Comparison of ENCODE assay signal across 13 cellular contexts in genomic region chr12:96425973-96426372, GRCh38. TPM values are rescaled to one million over a fixed set of nuclear protein-coding genes. Genes with fewer than 3 reads are reported as not detected.
DNase-seq lines count a peak whose midpoint lies in the region; ATAC-seq and TF ChIP-seq lines count a peak whose summit lies in the region.
"Had no signal": no experiment of that assay in that cellular context is flagged by ENCODE, and none has a peak within 500 bp of the region (broad histone marks: within the 10 kb centered on the region; RNA-seq: fewer than 3 reads in every experiment).

No MANE protein-coding gene starts in this region.

- H3K9me3 Mint-ChIP-seq in activated naive CD8-positive, alpha-beta T cell treated with anti-CD3 and anti-CD28 coated beads, Interleukin-2, amount 10 ng/mL, durations not matched to agents 7 days and 5 days, result no peaks in the 10 kb centered on the region

- TF ChIP-seq POLR2A in right lobe of liver (IDR thresholded peaks at IDR 0.05), result no peak

- H3K27me3 Mint-ChIP-seq in activated naive CD8-positive, alpha-beta T cell treated with anti-CD3 and anti-CD28 coated beads, Interleukin-2, amount 10 ng/mL, durations not matched to agents 7 days and 5 days, result no peaks in the 10 kb centered on the region

- no peaks in the 10 kb centered on the region for H3K9me3 ChIP-seq in right lobe of liver
- H3K9me3 ChIP-seq: thyroid gland had no signal

- H3K4me1 ChIP-seq in right lobe of liver, result no peaks in the 10 kb centered on the region
- H3K4me1 ChIP-seq: thyroid gland had no signal

- TF ChIP-seq CTCF in right lobe of liver (IDR thresholded peaks at IDR 0.05), result no peak

- no peak overlapping the region for H3K27ac ChIP-seq in right lobe of liver
- H3K27ac ChIP-seq: thyroid gland had no signal

- 67% methylated on average over 2 of the region's 3 CpGs for WGBS in right lobe of liver (ENCODE audit: insufficient coverage, low coverage, low lambda C conversion rate, missing lambda C conversion rate)

- H3K4me3 ChIP-seq in right lobe of liver, result no peak overlapping the region
- H3K4me3 ChIP-seq: thyroid gland had no signal

- no peaks in the 10 kb centered on the region for H3K36me3 ChIP-seq in right lobe of liver
- H3K36me3 ChIP-seq: thyroid gland had no signal

- H3K36me3 Mint-ChIP-seq in activated naive CD8-positive, alpha-beta T cell treated with anti-CD3 and anti-CD28 coated beads, Interleukin-2, amount 10 ng/mL, durations not matched to agents 7 days and 5 days, result no peaks in the 10 kb centered on the region

- POLR2A ChIA-PET in activated naive CD8-positive, alpha-beta T cell treated with anti-CD3 and anti-CD28 coated beads, Interleukin-2, amount 10 ng/mL, durations not matched to agents 7 days and 5 days (lab: Charles Lee), result interaction anchor here (0.9 to 1.3 kb wide), 2 partner anchors 11 to 20 kb away, joined by 3 to 8 read pairs; no protein-coding TSS in a partner anchor

- ATAC-seq in activated naive CD8-positive, alpha-beta T cell treated with anti-CD3 and anti-CD28 coated beads, Interleukin-2, amount 10 ng/mL, durations not matched to agents 7 days and 5 days (ENCODE audit: low read depth), result no peak
- ATAC-seq in right lobe of liver (peak in 3 of 4 donors; percentile 31 to 57 (median 38)), HG02973 (IDR thresholded peaks at IDR 0.05; ENCODE audit: unreplicated experiment) (no peak)

- H3K27me3 ChIP-seq in right lobe of liver, result no peaks in the 10 kb centered on the region
- H3K27me3 ChIP-seq: thyroid gland had no signal

- intact Hi-C loops in right lobe of liver (cut with DNase I), result no loop called here

- H3K4me3 Mint-ChIP-seq in activated naive CD8-positive, alpha-beta T cell treated with anti-CD3 and anti-CD28 coated beads, Interleukin-2, amount 10 ng/mL, durations not matched to agents 7 days and 5 days, result peak overlapping the region; percentile 25

- DNase-seq in ELR (ENCODE audit: low read depth), result peak; percentile 65
- peak; percentile 70 for DNase-seq in M059J (ENCODE audit: low read depth)
- no peak for DNase-seq in activated naive CD8-positive, alpha-beta T cell treated with anti-CD3 and anti-CD28 coated beads, Interleukin-2, amount 10 ng/mL, durations not matched to agents 7 days and 5 days
- no peak for DNase-seq in right lobe of liver
- DNase-seq in inferior parietal cortex (ENCODE audit: extremely low spot score), result no peak
- no peak for DNase-seq in NAMALWA (ENCODE audit: low spot score)
- no peak for DNase-seq in activated gamma-delta T cell (lab: John Stamatoyannopoulos, UW)
- DNase-seq: activated CD4-positive, CD25-positive, alpha-beta regulatory T cell; islet precursor cell; NCI-H187 treated with DMSO at 0.1 percent for 48 hours; nucleus accumbens; thyroid gland had no signal

- H3K4me1 Mint-ChIP-seq in activated naive CD8-positive, alpha-beta T cell treated with anti-CD3 and anti-CD28 coated beads, Interleukin-2, amount 10 ng/mL, durations not matched to agents 7 days and 5 days, result peaks cover 35% of the 10 kb centered on the region

- peak overlapping the region; percentile 64 for H3K27ac Mint-ChIP-seq in activated naive CD8-positive, alpha-beta T cell treated with anti-CD3 and anti-CD28 coated beads, Interleukin-2, amount 10 ng/mL, durations not matched to agents 7 days and 5 days

RNA-seq across cellular contexts. Expression of gene CDK17, which starts 25.7 kb away (rescaled TPM):
- total RNA-seq in M059J (2014; rRNA removed; shearing (Covaris generic)), result 19.1 and 25.8 TPM in 2 replicates
- 10 to 100 TPM; 51.7 to 60.6 TPM for total RNA-seq in activated naive CD8-positive, alpha-beta T cell treated with anti-CD3 and anti-CD28 coated beads, Interleukin-2, amount 10 ng/mL, durations not matched to agents 7 days and 5 days
- total RNA-seq in right lobe of liver, result 10 to 100 TPM in 5 of 6 experiments, 1 to 10 TPM in 1; 8.9 to 16.1 (median 13.7) TPM

Comparison
In these comparisons a context has a peak if more than half of its experiments do, and no peak if none do; other contexts are left out.
1. DNase-seq: peak in ELR (single experiment) and M059J (single experiment); none in activated naive CD8-positive, alpha-beta T cell treated with anti-CD3 and anti-CD28 coated beads, Interleukin-2, amount 10 ng/mL, durations not matched to agents 7 days and 5 days (single experiment), right lobe of liver (0 of 3), inferior parietal cortex (single experiment), NAMALWA (single experiment) and activated gamma-delta T cell (single experiment).
2. ATAC-seq: peak in right lobe of liver (3 of 4); none in activated naive CD8-positive, alpha-beta T cell treated with anti-CD3 and anti-CD28 coated beads, Interleukin-2, amount 10 ng/mL, durations not matched to agents 7 days and 5 days (single experiment) and HG02973 (single experiment).